Comparison of ENCODE assay signal across 17 cellular contexts in the genomic region with DNA sequence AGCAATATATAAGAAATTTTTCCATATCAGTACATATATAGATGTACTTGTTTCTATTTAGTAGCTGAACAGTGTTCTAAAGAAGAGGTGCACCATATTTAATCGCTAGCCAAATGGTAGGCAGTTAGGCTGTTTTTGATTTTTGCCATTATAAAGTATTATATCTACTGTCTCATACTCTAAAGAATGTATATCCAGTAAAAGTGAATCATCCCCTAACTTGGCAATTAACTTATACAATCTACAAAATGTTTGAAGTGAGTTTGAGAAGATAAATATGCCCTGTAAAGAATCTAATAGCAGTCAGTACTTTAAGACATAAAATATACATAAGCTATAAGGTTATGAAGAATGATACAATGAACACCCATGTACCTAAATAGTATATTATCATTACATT.
DNase-seq lines count a peak whose midpoint lies in the region; ATAC-seq, FAIRE-seq and TF ChIP-seq lines count a peak whose summit lies in the region.
"Had no signal": no experiment of that assay in that cellular context is flagged by ENCODE, and none has a peak within 500 bp of the region (broad histone marks: within the 10 kb centered on the region; RNA-seq: fewer than 3 reads in every experiment).

No MANE protein-coding gene starts in this region.

- no peak overlapping the region for H4K91ac ChIP-seq in IMR-90 (ENCODE audit: insufficient read depth, low read depth, low read length)

- no peak overlapping the region for H3K18ac ChIP-seq in IMR-90 (ENCODE audit: low read depth, low read length)

- no peak overlapping the region for H3K27ac ChIP-seq in IMR-90 (ENCODE audit: insufficient read depth, low read length)
- H3K27ac ChIP-seq: C4-2B, KMS-11 had no signal

- H2BK20ac ChIP-seq in IMR-90 (ENCODE audit: low read depth, low read length): no peak overlapping the region

- H2AK9ac ChIP-seq in IMR-90 (replicated peaks; ENCODE audit: low read depth, low read length, poor library complexity): no peak overlapping the region

- no peak overlapping the region for H2BK120ac ChIP-seq in IMR-90 (ENCODE audit: low read depth, low read length)

- no peak overlapping the region for H3K56ac ChIP-seq in IMR-90 (ENCODE audit: extremely low read depth, insufficient read depth, low read length)

- H3K4me3 ChIP-seq in IMR-90 (ENCODE audit: insufficient read depth, low read depth, low read length) (no peak overlapping the region), fibroblast of mammary gland (ENCODE audit: control insufficient read depth, low read depth, low read length) (no peak overlapping the region)

- no peak for TF ChIP-seq CTCF in IMR-90 (conservative IDR thresholded peaks at IDR 0.05; ENCODE audit: low read depth, low read length)
- no peak for TF ChIP-seq CTCF in fibroblast of mammary gland (conservative IDR thresholded peaks at IDR 0.05; ENCODE audit: control insufficient read depth, insufficient read depth, low read depth, low read length)

- H2AK5ac ChIP-seq in IMR-90 (ENCODE audit: low read depth, low read length): no peak overlapping the region

- H3K36me3 ChIP-seq in IMR-90 (ENCODE audit: control insufficient read depth, insufficient read depth, low read length): peaks cover 16% of the 10 kb centered on the region

- H3K23ac ChIP-seq in IMR-90 (ENCODE audit: low read depth, low read length): no peak overlapping the region

- peaks cover 8% of the 10 kb centered on the region; the same call in 1 of the 2 replicates for H3K9me1 ChIP-seq in IMR-90 (ENCODE audit: insufficient read depth, low read length)

- no peaks in the 10 kb centered on the region for H4K20me1 ChIP-seq in IMR-90 (ENCODE audit: insufficient read depth, low read length)

- no peak for TF ChIP-seq POLR2A in IMR-90 (IDR thresholded peaks at IDR 0.05; ENCODE audit: low read depth, low read length)
- no peak for TF ChIP-seq POLR2A in H54 (IDR thresholded peaks at IDR 0.05; ENCODE audit: low read depth, low read length)

- no peak overlapping the region for H2AFZ ChIP-seq in IMR-90 (replicated peaks; ENCODE audit: low read length, poor library complexity)

- ATAC-seq in IMR-90 (ENCODE audit: low read depth): peak; percentile 19; the same call in 1 of the 2 replicates
- ATAC-seq in GM18520 (IDR thresholded peaks at IDR 0.05; ENCODE audit: unreplicated experiment): no peak

- no peak overlapping the region for H3K9ac ChIP-seq in IMR-90 (ENCODE audit: low read depth, low read length)
- H3K9ac ChIP-seq: KMS-11 had no signal

- POLR2A ChIA-PET in IMR-90 (lab: Charles Lee; ENCODE audit: unreplicated experiment): no interaction called here

- intact Hi-C loops in IMR-90 (cut with micrococcal nuclease): no loop called here

- H2BK15ac ChIP-seq in IMR-90 (ENCODE audit: low read depth, low read length): no peak overlapping the region

- H3K4ac ChIP-seq in IMR-90 (ENCODE audit: low read depth, low read length): no peak overlapping the region

- no TSS peak for BruUV-seq in IMR-90 (replicated peaks; lab: Mats Ljungman, UMichigan)

- no peak for TF ChIP-seq RAD21 in IMR-90 (IDR thresholded peaks at IDR 0.05; ENCODE audit: low read length)

- H3K9me3 ChIP-seq in IMR-90 (ENCODE audit: control insufficient read depth, insufficient read depth, low read length): no peaks in the 10 kb centered on the region

- H4K8ac ChIP-seq in IMR-90 (ENCODE audit: low read depth in 2 of 2, low read length in 2 of 2): no peak overlapping the region; a peak in 1 of 4 replicates

- CTCF ChIA-PET in IMR-90 (lab: Yijun Ruan, JAX): interaction anchor here (1.0 kb wide), 1 partner anchor 313 kb away, joined by 3 read pairs; no protein-coding TSS in a partner anchor

- dilution Hi-C loops in IMR-90 (cut with HindIII; ENCODE audit: low sequenced_read_pairs, unreplicated experiment): no loop called here

- H4K5ac ChIP-seq in IMR-90 (ENCODE audit: low read depth, low read length): no peak overlapping the region

- peaks cover 11% of the 10 kb centered on the region; the same call in 1 of the 2 replicates for H3K4me1 ChIP-seq in IMR-90 (ENCODE audit: control insufficient read depth, insufficient read depth, low read length)

- DNase-seq in ELR (ENCODE audit: low read depth) (peak; percentile 42), IMR-90 (peak; percentile 61), fibroblast of mammary gland (ENCODE audit: low read depth) (peak; percentile 28), NCI-H1092 treated with DMSO at 0.1 percent for 48 hours (lab: John Stamatoyannopoulos, UW) (no peak), H54 (ENCODE audit: insufficient read length, low spot score) (no peak), NCI-H1694 (lab: John Stamatoyannopoulos, UW) (no peak)
- DNase-seq: AML-193; Caco-2; CD4-positive, alpha-beta T cell; DMS153; DMS79; GOT3; H9 had no signal

- H3K4me2 ChIP-seq in IMR-90 (ENCODE audit: low read depth, low read length): no peak overlapping the region
- H3K4me2 ChIP-seq: KMS-11 had no signal

- H3K79me1 ChIP-seq in IMR-90 (ENCODE audit: low read depth in 1 of 2, low read length in 2 of 2): peaks cover 7% of the 10 kb centered on the region in 2 experiments; a peak in 1 of 4 replicates

- H2BK5ac ChIP-seq in IMR-90 (ENCODE audit: low read depth, low read length, poor library complexity, severe bottlenecking): peak overlapping the region; percentile 58

- no peaks in the 10 kb centered on the region for H3K27me3 ChIP-seq in IMR-90 (ENCODE audit: control insufficient read depth, insufficient read depth, low read length)

- no peak for FAIRE-seq in H54 (lab: Jason Lieb, UNC)
- FAIRE-seq: GM12891 had no signal

- in situ Hi-C loops in IMR-90 (cut with MboI; ENCODE audit: low sequenced_read_pairs): loop anchor here (25.0 kb wide), 1 partner anchor 193 kb away; no protein-coding TSS in a partner anchor

- no peak overlapping the region for H3K14ac ChIP-seq in IMR-90 (replicated peaks; ENCODE audit: low read depth, low read length)

- no CpG with 5 or more reads among the region's 1 CpG for WGBS in IMR-90 (ENCODE audit: extremely low coverage in 2 of 2, insufficient read length in 1 of 2), 2 experiments

TF ChIP-seq in IMR-90, 13 proteins besides CTCF, POLR2A, EP300 and RAD21:
- TF ChIP-seq SMC3 (IDR thresholded peaks at IDR 0.05; ENCODE audit: low read depth, low read length) (no peak), RCOR1 (IDR thresholded peaks at IDR 0.05; ENCODE audit: insufficient replicate concordance, low read length) (no peak), MXI1 (IDR thresholded peaks at IDR 0.05; ENCODE audit: borderline replicate concordance, low read depth, low read length) (no peak), CHD1 (IDR thresholded peaks at IDR 0.05; ENCODE audit: low read depth, low read length) (no peak), RFX5 (IDR thresholded peaks at IDR 0.05; ENCODE audit: low read depth, low read length) (no peak), CEBPB (IDR thresholded peaks at IDR 0.05; ENCODE audit: low read depth, low read length) (no peak), FOS (IDR thresholded peaks at IDR 0.05; ENCODE audit: low read depth, low read length) (no peak), BHLHE40 (IDR thresholded peaks at IDR 0.05; ENCODE audit: low read depth, low read length) (no peak), MAFK (IDR thresholded peaks at IDR 0.05; ENCODE audit: low read depth, low read length) (no peak), MAZ (IDR thresholded peaks at IDR 0.05; ENCODE audit: borderline replicate concordance, low read depth, low read length) (no peak), NFE2L2 (IDR thresholded peaks at IDR 0.05; ENCODE audit: low read depth, low read length) (no peak)
- TF ChIP-seq, protein P1, sequence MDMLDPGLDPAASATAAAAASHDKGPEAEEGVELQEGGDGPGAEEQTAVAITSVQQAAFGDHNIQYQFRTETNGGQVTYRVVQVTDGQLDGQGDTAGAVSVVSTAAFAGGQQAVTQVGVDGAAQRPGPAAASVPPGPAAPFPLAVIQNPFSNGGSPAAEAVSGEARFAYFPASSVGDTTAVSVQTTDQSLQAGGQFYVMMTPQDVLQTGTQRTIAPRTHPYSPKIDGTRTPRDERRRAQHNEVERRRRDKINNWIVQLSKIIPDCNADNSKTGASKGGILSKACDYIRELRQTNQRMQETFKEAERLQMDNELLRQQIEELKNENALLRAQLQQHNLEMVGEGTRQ (IDR thresholded peaks at IDR 0.05; ENCODE audit: low read depth, low read length): no peak
- TF ChIP-seq, protein P2, sequence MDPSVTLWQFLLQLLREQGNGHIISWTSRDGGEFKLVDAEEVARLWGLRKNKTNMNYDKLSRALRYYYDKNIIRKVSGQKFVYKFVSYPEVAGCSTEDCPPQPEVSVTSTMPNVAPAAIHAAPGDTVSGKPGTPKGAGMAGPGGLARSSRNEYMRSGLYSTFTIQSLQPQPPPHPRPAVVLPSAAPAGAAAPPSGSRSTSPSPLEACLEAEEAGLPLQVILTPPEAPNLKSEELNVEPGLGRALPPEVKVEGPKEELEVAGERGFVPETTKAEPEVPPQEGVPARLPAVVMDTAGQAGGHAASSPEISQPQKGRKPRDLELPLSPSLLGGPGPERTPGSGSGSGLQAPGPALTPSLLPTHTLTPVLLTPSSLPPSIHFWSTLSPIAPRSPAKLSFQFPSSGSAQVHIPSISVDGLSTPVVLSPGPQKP (IDR thresholded peaks at IDR 0.05; ENCODE audit: borderline replicate concordance, low read depth, low read length): no peak

Comparison
In these comparisons a context has a peak if more than half of its experiments do, and no peak if none do; other contexts are left out.
1. DNase-seq: peak in ELR (single experiment), IMR-90 (single experiment) and fibroblast of mammary gland (single experiment); none in NCI-H1092 treated with DMSO at 0.1 percent for 48 hours (single experiment), H54 (single experiment) and NCI-H1694 (single experiment).